8 cellular contexts compared by ENCODE assay signal in the genomic region with DNA sequence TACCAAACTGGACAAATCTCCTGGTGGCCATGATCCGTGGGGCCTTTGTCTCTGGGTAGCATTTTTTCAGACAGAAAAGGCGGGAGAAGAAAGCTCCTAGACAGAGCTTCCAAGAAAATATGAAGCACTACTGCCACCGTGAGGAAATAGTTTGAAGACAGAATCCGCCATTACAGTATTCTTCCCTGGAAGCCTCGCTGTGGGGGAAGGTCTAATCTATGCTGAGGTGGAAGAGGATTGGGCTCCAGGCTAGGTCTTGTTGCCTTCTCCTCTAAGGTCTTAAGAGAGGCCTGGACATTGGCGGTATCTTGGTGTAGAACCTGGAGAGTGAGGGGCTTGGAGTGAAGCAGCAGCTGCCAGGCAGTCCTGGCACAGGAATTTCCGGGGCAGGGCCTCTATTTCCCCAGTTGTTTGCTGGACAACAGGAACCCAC.
DNase-seq lines count a peak whose midpoint lies in the region; FAIRE-seq and TF ChIP-seq lines count a peak whose summit lies in the region.

No MANE protein-coding gene starts in this region.

- FAIRE-seq in endometrium (lab: Jason Lieb, UNC), result peak; percentile 92

- H3K4me1 ChIP-seq in stomach smooth muscle (ENCODE audit: control insufficient read depth, insufficient read depth, low read length), result peaks cover 9% of the 10 kb centered on the region

- H3K36me3 ChIP-seq in stomach smooth muscle (ENCODE audit: control insufficient read depth in 2 of 2, insufficient read depth in 2 of 2, low read length in 2 of 2), result no peaks in the 10 kb centered on the region
- peaks cover 36% of the 10 kb centered on the region for H3K36me3 ChIP-seq in H7 (replicated peaks; ENCODE audit: control insufficient read depth, insufficient read depth, low read length)

- H3K4me3 ChIP-seq in stomach smooth muscle (ENCODE audit: low read length in 2 of 2) (peak overlapping the region in 1 of 2 donors; percentile 69), H7 (ENCODE audit: insufficient read depth, low read depth, low read length) (no peak overlapping the region)

- DNase-seq in NCI-H82 (lab: John Stamatoyannopoulos, UW) (peak; percentile 15), NCI-H82 treated with DMSO at 0.1 percent for 48 hours (lab: John Stamatoyannopoulos, UW; ENCODE audit: unreplicated experiment) (no peak), NCI-H1417 treated with DMSO at 0.1 percent for 48 hours (lab: John Stamatoyannopoulos, UW) (peak; percentile 73), H7 (no peak), putamen (ENCODE audit: low spot score) (no peak), GM10266 (ENCODE audit: extremely low spot score) (no peak)

- H3K27me3 ChIP-seq in stomach smooth muscle (ENCODE audit: control insufficient read depth in 1 of 2, insufficient read depth in 2 of 2, low read length in 2 of 2) (no peaks in the 10 kb centered on the region), H7 (ENCODE audit: control insufficient read depth, insufficient read depth, low read length) (no peaks in the 10 kb centered on the region)

- TF ChIP-seq CTCF in GM10266 (IDR thresholded peaks at IDR 0.05; ENCODE audit: control insufficient read depth, insufficient read depth, low read depth, missing control alignments), result no peak

- no peak overlapping the region for H3K9ac ChIP-seq in stomach smooth muscle (ENCODE audit: low read length in 2 of 2)

- no peaks in the 10 kb centered on the region for H3K9me3 ChIP-seq in stomach smooth muscle (ENCODE audit: control insufficient read depth in 2 of 2, low read length in 2 of 2)

- H3K27ac ChIP-seq in stomach smooth muscle (ENCODE audit: low read length), result peak overlapping the region; percentile 80

Comparison
In these comparisons a context has a peak if more than half of its experiments do, and no peak if none do; other contexts are left out.
1. DNase-seq: peak in NCI-H82 (single experiment) and NCI-H1417 treated with DMSO at 0.1 percent for 48 hours (single experiment); none in NCI-H82 treated with DMSO at 0.1 percent for 48 hours (single experiment), H7 (single experiment), putamen (single experiment) and GM10266 (single experiment).